1 cellular context compared by ENCODE assay signal in the genomic region with DNA sequence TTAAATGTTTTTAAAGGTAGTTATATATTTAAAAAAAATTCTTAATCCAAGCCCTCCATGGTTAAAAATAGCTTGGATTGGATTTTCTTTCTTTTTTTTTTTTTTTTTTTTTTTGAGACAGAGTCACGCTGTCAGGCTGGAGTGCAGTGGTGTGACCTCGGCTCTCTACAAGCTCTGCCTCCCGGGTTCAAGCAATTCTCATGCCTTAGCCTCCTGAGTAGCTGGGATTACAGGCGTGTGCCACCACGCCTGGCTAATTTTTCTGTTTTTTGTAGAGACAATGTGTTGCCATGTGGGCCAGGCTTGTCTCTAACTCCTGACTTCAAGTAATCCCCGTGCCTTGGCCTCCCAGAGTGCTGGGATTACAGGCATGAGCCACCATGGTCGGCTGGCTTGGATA.
TF ChIP-seq lines count a peak whose summit lies in the region.

No MANE protein-coding gene starts in this region.

TF ChIP-seq in HEK293, 187 proteins besides CTCF, POLR2A, EP300 and RAD21:
- TF ChIP-seq MZF1 (tag by site-specific recombination; IDR thresholded peaks at IDR 0.05; ENCODE audit: borderline replicate concordance) = peak; percentile 23; the same call in 1 of the 2 replicates
- TF ChIP-seq, protein P1, sequence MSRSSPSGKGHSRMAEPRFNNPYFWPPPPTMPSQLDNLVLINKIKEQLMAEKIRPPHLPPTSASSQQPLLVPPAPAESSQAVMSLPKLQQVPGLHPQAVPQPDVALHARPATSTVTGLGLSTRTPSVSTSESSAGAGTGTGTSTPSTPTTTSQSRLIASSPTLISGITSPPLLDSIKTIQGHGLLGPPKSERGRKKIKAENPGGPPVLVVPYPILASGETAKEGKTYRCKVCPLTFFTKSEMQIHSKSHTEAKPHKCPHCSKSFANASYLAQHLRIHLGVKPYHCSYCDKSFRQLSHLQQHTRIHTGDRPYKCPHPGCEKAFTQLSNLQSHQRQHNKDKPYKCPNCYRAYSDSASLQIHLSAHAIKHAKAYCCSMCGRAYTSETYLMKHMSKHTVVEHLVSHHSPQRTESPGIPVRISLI (tag by site-specific recombination; IDR thresholded peaks at IDR 0.05) = peak; percentile 82
- peak; percentile 56; the same call in 1 of the 2 replicates for TF ChIP-seq ZBTB17 (tag by site-specific recombination; IDR thresholded peaks at IDR 0.05)
- TF ChIP-seq GLIS1 (tag by site-specific recombination; IDR thresholded peaks at IDR 0.05) = peak; percentile 68
